ENCODE assay signal across 21 cellular contexts in the genomic region with DNA sequence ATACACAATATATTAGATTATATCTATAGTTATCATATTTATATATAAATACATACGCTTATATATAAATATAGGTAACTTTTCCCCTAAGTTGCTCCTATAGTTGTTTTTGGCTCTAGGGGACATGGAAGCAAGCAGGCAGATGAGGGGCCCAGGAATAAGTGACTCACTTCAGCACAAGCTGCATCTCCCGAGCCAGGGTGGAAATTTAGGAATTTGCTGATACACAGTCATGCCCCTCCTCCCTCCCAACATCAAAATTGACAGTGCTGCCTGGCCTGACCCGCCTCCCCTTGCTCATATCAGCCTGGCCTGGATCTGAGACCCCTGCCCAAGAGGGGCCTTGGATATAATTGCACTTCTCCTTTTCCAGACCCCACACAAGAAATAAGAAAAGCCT. TPM values are rescaled to one million over a fixed set of nuclear protein-coding genes. Genes with fewer than 3 reads are reported as not detected.
A peak's percentile ranks its signal among the peaks of the same experiment; 100 is the strongest.
DNase-seq lines count a peak whose midpoint lies in the region; ATAC-seq, FAIRE-seq and TF ChIP-seq lines count a peak whose summit lies in the region.
"Had no signal": no experiment of that assay in that cellular context is flagged by ENCODE, and none has a peak within 500 bp of the region (broad histone marks: within the 10 kb centered on the region; RNA-seq: fewer than 3 reads in every experiment).

No MANE protein-coding gene starts in this region.

- peaks cover 2% of the 10 kb centered on the region for H3K4me1 Mint-ChIP-seq in astrocyte (ENCODE audit: low read depth, unreplicated experiment)
- peaks cover 23% of the 10 kb centered on the region for H3K4me1 Mint-ChIP-seq in stimulated activated effector memory CD8-positive, alpha-beta T cell treated with anti-CD3 and anti-CD28 coated beads, Interleukin-12 subunit alpha, Interleukin-12 subunit beta, amount 100 ng/mL, for 72 hours

- H3K4me3 ChIP-seq in GM23248, result no peak overlapping the region
- no peak overlapping the region for H3K4me3 ChIP-seq in astrocyte (ENCODE audit: insufficient read depth, low read depth, low read length)
- no peak overlapping the region for H3K4me3 ChIP-seq in fibroblast of the aortic adventitia (ENCODE audit: low read depth, low read length)
- H3K4me3 ChIP-seq: GM12878, K562 had no signal

- no peak overlapping the region for H3K27ac ChIP-seq in GM23248
- no peak overlapping the region for H3K27ac ChIP-seq in astrocyte (ENCODE audit: low read depth, low read length)
- H3K27ac ChIP-seq: RWPE1 had no signal

- no peaks in the 10 kb centered on the region for H3K9me2 ChIP-seq in GM23248 (ENCODE audit: insufficient read depth)

- H3K36me3 Mint-ChIP-seq in astrocyte (ENCODE audit: low read depth, unreplicated experiment), result no peaks in the 10 kb centered on the region
- H3K36me3 Mint-ChIP-seq in stimulated activated effector memory CD8-positive, alpha-beta T cell treated with anti-CD3 and anti-CD28 coated beads, Interleukin-12 subunit alpha, Interleukin-12 subunit beta, amount 100 ng/mL, for 72 hours, result peaks cover 29% of the 10 kb centered on the region

- TF ChIP-seq CTCF in astrocyte (IDR thresholded peaks at IDR 0.05; ENCODE audit: insufficient read depth, low read depth, low read length), result no peak
- no peak for TF ChIP-seq CTCF in fibroblast of the aortic adventitia (IDR thresholded peaks at IDR 0.05; ENCODE audit: insufficient read depth, low read length)

- DNase-seq in GM23248 (peak; percentile 16), astrocyte (ENCODE audit: low read depth) (peak; percentile 34), fibroblast of the aortic adventitia (ENCODE audit: low read depth) (peak; percentile 32), urothelium cell line (ENCODE audit: low spot score) (peak; percentile 9), germinal center (ENCODE audit: low spot score) (no peak), cerebellar nuclear complex (lab: John Stamatoyannopoulos, UW) (no peak)
- DNase-seq in stimulated activated effector memory CD8-positive, alpha-beta T cell treated with anti-CD3 and anti-CD28 coated beads, Interleukin-12 subunit alpha, Interleukin-12 subunit beta, amount 100 ng/mL, for 72 hours (ENCODE audit: low spot score in 2 of 2), result no peak
- DNase-seq: ACHN, DMS 273 treated with DMSO at 0.1 percent for 48 hours, HCEC 1CT, NCI-H1417, NCI-H187 treated with DMSO at 0.1 percent for 48 hours, NCI-H345, NCI-H524 treated with DMSO at 0.1 percent for 48 hours, PC-3, SIG-M5 had no signal

- H3K9ac ChIP-seq in GM23248 (no peak overlapping the region), astrocyte (ENCODE audit: low read length) (no peak overlapping the region)

- no peak overlapping the region for H3K27ac Mint-ChIP-seq in astrocyte (ENCODE audit: unreplicated experiment)
- H3K27ac Mint-ChIP-seq in stimulated activated effector memory CD8-positive, alpha-beta T cell treated with anti-CD3 and anti-CD28 coated beads, Interleukin-12 subunit alpha, Interleukin-12 subunit beta, amount 100 ng/mL, for 72 hours, result no peak overlapping the region
- H3K27ac Mint-ChIP-seq: B cell had no signal

- no peaks in the 10 kb centered on the region for H3K27me3 ChIP-seq in GM23248 (replicated peaks; ENCODE audit: insufficient read depth)
- peaks cover 4% of the 10 kb centered on the region for H3K27me3 ChIP-seq in astrocyte (ENCODE audit: insufficient read depth, low read length)

- no peak overlapping the region for H2AFZ ChIP-seq in GM23248
- H2AFZ ChIP-seq in astrocyte (ENCODE audit: low read depth, low read length), result no peak overlapping the region

- H3K27me3 Mint-ChIP-seq in astrocyte (ENCODE audit: low read depth, unreplicated experiment), result peaks cover 7% of the 10 kb centered on the region
- H3K27me3 Mint-ChIP-seq: B cell had no signal

- H3K9me3 Mint-ChIP-seq in astrocyte (ENCODE audit: unreplicated experiment), result no peaks in the 10 kb centered on the region
- H3K9me3 Mint-ChIP-seq in stimulated activated effector memory CD8-positive, alpha-beta T cell treated with anti-CD3 and anti-CD28 coated beads, Interleukin-12 subunit alpha, Interleukin-12 subunit beta, amount 100 ng/mL, for 72 hours, result no peaks in the 10 kb centered on the region

- no peaks in the 10 kb centered on the region for H3K4me1 ChIP-seq in GM23248 (ENCODE audit: insufficient read depth)
- no peaks in the 10 kb centered on the region for H3K4me1 ChIP-seq in astrocyte (ENCODE audit: insufficient read depth, low read length)

- H3K79me2 ChIP-seq in GM23248 (ENCODE audit: insufficient read depth) (no peaks in the 10 kb centered on the region), astrocyte (ENCODE audit: insufficient read depth, low read length) (peaks cover 2% of the 10 kb centered on the region)

- FAIRE-seq in astrocyte (lab: Jason Lieb, UNC) (no peak), urothelium cell line (lab: Jason Lieb, UNC) (no peak)
- FAIRE-seq: GM12878, K562 had no signal

- H3K9me3 ChIP-seq in GM23248 (ENCODE audit: low read depth), result no peaks in the 10 kb centered on the region
- no peaks in the 10 kb centered on the region for H3K9me3 ChIP-seq in astrocyte (ENCODE audit: insufficient read depth, low read depth, low read length)

- 80% methylated on average over 3 of the region's 3 CpGs for WGBS in GM23248 (ENCODE audit: low coverage in 1 of 2, low lambda C conversion rate in 2 of 2, missing lambda C conversion rate in 2 of 2), 2 experiments

- H3K4me2 ChIP-seq in GM23248 (ENCODE audit: unreplicated experiment), result no peak overlapping the region
- H3K4me2 ChIP-seq in astrocyte (ENCODE audit: low read length), result no peak overlapping the region

- no peaks in the 10 kb centered on the region for H3F3A ChIP-seq in GM23248 (ENCODE audit: insufficient read depth)

- H3K36me3 ChIP-seq in GM23248 (ENCODE audit: low read depth) (no peaks in the 10 kb centered on the region), astrocyte (ENCODE audit: insufficient read depth, low read length) (peaks cover 9% of the 10 kb centered on the region)

- no peak for ATAC-seq in stimulated activated effector memory CD8-positive, alpha-beta T cell treated with anti-CD3 and anti-CD28 coated beads, Interleukin-12 subunit alpha, Interleukin-12 subunit beta, amount 100 ng/mL, for 72 hours
- ATAC-seq: GM12878, PC-3, SK-N-SH treated with all-trans-retinoic acid at 6 μM for 48 hours had no signal

- in situ Hi-C loops in GM23248 (cut with MboI), result no loop called here

- H4K20me1 ChIP-seq in GM23248 (ENCODE audit: insufficient read depth) (no peaks in the 10 kb centered on the region), astrocyte (ENCODE audit: insufficient read depth, low read length) (peaks cover 12% of the 10 kb centered on the region)

- no peak overlapping the region for H3K4me3 Mint-ChIP-seq in astrocyte (ENCODE audit: unreplicated experiment)
- no peak overlapping the region for H3K4me3 Mint-ChIP-seq in stimulated activated effector memory CD8-positive, alpha-beta T cell treated with anti-CD3 and anti-CD28 coated beads, Interleukin-12 subunit alpha, Interleukin-12 subunit beta, amount 100 ng/mL, for 72 hours
- H3K4me3 Mint-ChIP-seq: B cell had no signal

RNA-seq across cellular contexts. Expression of gene MKI67, which starts 33.8 kb away (rescaled TPM):
- total RNA-seq in GM23248 (2014; rRNA removed; shearing (Covaris generic)), result 9.5 and 12.2 TPM in 2 replicates
- 19.5 and 22.5 TPM in 2 replicates for polyA plus RNA-seq in GM23248 (2016; fragmentation: Nextera tagmentation; extraction: Ambion mirVana)
- 2.6 and 4.6 TPM in 2 replicates for total RNA-seq in astrocyte
- 1.6 and 38.7 TPM in 2 replicates for total RNA-seq in fibroblast of the aortic adventitia (ENCODE audit: low replicate concordance)

Comparison
In these comparisons a context has a peak if more than half of its experiments do, and no peak if none do; other contexts are left out.
1. DNase-seq: peak in GM23248 (single experiment), astrocyte (single experiment), fibroblast of the aortic adventitia (single experiment) and urothelium cell line (single experiment); none in germinal center (single experiment), stimulated activated effector memory CD8-positive, alpha-beta T cell treated with anti-CD3 and anti-CD28 coated beads, Interleukin-12 subunit alpha, Interleukin-12 subunit beta, amount 100 ng/mL, for 72 hours (0 of 2) and cerebellar nuclear complex (0 of 2).